In the genomic region with DNA sequence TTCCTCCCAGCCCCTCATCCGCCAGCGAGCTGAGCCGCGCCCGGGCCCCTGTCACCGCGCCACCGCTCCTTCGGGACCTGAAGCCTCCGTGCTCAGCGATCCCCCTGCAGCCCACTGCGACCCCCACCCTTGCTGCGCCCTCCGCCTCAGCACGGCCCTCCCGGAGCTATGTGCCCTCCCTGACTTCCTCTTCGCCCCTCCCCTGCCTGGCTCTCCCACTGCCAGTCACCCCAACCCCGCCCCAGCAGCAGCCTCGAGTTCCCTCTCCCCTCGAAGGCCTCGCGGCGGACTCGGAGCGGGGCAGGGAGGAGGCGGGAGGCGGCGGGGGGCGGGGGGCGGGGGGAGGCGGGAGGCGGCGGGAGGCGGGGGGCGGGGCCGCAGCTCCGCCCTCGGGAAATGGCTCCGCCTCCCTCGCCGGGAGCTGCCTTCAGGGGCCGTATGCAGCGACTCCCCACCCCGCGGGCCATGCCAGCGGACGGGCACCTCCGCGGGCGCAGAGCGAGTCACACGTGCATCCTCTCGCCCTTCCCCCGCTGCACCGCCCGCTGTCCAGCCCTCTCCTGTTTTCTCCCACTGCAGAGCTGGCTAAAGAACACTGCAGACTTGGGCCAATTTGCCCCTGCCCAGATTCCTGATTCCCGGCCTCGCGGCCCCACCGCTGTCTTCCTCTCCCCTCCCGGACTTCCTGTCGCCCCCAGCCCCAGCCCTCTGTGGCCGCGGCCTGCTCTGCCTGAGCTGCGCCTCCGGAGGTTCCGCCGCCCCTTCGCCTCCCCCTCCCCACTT, we compare ENCODE assay signal across 8 cellular contexts. TPM values are rescaled to one million over a fixed set of nuclear protein-coding genes. Genes with fewer than 3 reads are reported as not detected.
DNase-seq lines count a peak whose midpoint lies in the region; ATAC-seq, FAIRE-seq and TF ChIP-seq lines count a peak whose summit lies in the region.

No MANE protein-coding gene starts in this region.

- FAIRE-seq in GM12891 (lab: Jason Lieb, UNC), result peak; percentile 93

- no peaks in the 10 kb centered on the region for H3K9me3 Mint-ChIP-seq in activated B cell treated with CpG ODN at 0.5 μM for 24 hours

- no peaks in the 10 kb centered on the region for H3K9me3 ChIP-seq in spleen

- peak overlapping the region; percentile 84 for H3K4me3 Mint-ChIP-seq in activated B cell treated with CpG ODN at 0.5 μM for 24 hours

- WGBS in spleen, 5 donors, result 1 to 7% (median 2%) methylated on average over 35 to 69 of the region's 69 CpGs

- H3K27ac ChIP-seq in spleen, result peak overlapping the region; percentile 49 to 92 (median 86)

- no peaks in the 10 kb centered on the region for H3K27me3 ChIP-seq in spleen (replicated peaks in 1 of 7)

- no peaks in the 10 kb centered on the region for H3K27me3 Mint-ChIP-seq in activated B cell treated with CpG ODN at 0.5 μM for 24 hours

- H3K36me3 ChIP-seq in spleen, result no peaks in the 10 kb centered on the region

- TF ChIP-seq POLR2A in GM12891 (IDR thresholded peaks at IDR 0.05; ENCODE audit: low read depth, low read length) (no peak), spleen (IDR thresholded peaks at IDR 0.05) (peak in 1 of 3 donors; percentile 44)

- H3K4me1 Mint-ChIP-seq in activated B cell treated with CpG ODN at 0.5 μM for 24 hours, result peaks cover 18% of the 10 kb centered on the region

- DNase-seq in GM12891 (ENCODE audit: insufficient read length, low spot score) (peak; percentile 82), NCI-H2196 (lab: John Stamatoyannopoulos, UW; ENCODE audit: unreplicated experiment) (peak; percentile 76), activated B cell treated with CpG ODN at 0.5 μM for 24 hours (peak; percentile 75), cardiac fibroblast (ENCODE audit: low read depth in 2 of 2) (peak; percentile 91 to 92), islet precursor cell (peak; percentile 95), spleen (peak; percentile 96)

- peaks cover 0 to 37% (median 12%) of the 10 kb centered on the region in 6 donors for H3K4me1 ChIP-seq in spleen

- peak overlapping the region; percentile 84 for H3K27ac Mint-ChIP-seq in activated B cell treated with CpG ODN at 0.5 μM for 24 hours

- H3K4me3 ChIP-seq in cardiac fibroblast (replicated peaks in 1 of 2; ENCODE audit: low read depth in 2 of 2, low read length in 2 of 2) (peak overlapping the region; percentile 48 to 59), spleen (peak overlapping the region in 7 of 8 donors; percentile 34 to 74 (median 53))

- TF ChIP-seq CTCF in activated B cell treated with CpG ODN at 0.5 μM for 24 hours (IDR thresholded peaks at IDR 0.05), result no peak
- no peak for TF ChIP-seq CTCF in cardiac fibroblast (IDR thresholded peaks at IDR 0.05; ENCODE audit: low read depth, low read length)
- TF ChIP-seq CTCF in spleen (IDR thresholded peaks at IDR 0.05 in 8 of 11, conservative IDR thresholded peaks at IDR 0.05 in 3 of 11), result peak in 1 of 11 experiments; percentile 15

- ATAC-seq in HG03097 (IDR thresholded peaks at IDR 0.05; ENCODE audit: low FRiP score, unreplicated experiment), result peak; percentile 66
- peak; percentile 93 for ATAC-seq in activated B cell treated with CpG ODN at 0.5 μM for 24 hours (ENCODE audit: low read depth)
- no peak for ATAC-seq in GM21528 (IDR thresholded peaks at IDR 0.05; ENCODE audit: low FRiP score, unreplicated experiment)

- CTCF ChIA-PET in activated B cell treated with CpG ODN at 0.5 μM for 24 hours (lab: Charles Lee), result interaction anchor here (0.9 to 3.6 kb wide), 4 partner anchors 8 to 278 kb away, joined by 3 to 25 read pairs (median 6); no protein-coding TSS in a partner anchor

- H3K36me3 Mint-ChIP-seq in activated B cell treated with CpG ODN at 0.5 μM for 24 hours (ENCODE audit: low read depth), result no peaks in the 10 kb centered on the region

- intact Hi-C loops in activated B cell treated with CpG ODN at 0.5 μM for 24 hours (cut with micrococcal nuclease), result loop anchor here (1.0 kb wide), 2 partner anchors 30 to 343 kb away; a partner anchor contains a TSS
- intact Hi-C loops in spleen (cut with DNase I; ENCODE audit: low total_unique reads), result no loop called here

- POLR2A ChIA-PET in activated B cell treated with CpG ODN at 0.5 μM for 24 hours (lab: Charles Lee), result interaction anchor here (0.7 to 2.9 kb wide), 7 partner anchors 9 to 343 kb away, joined by 3 to 29 read pairs (median 4); a partner anchor contains a TSS

TF ChIP-seq in GM12891, 5 proteins besides CTCF, POLR2A, EP300 and RAD21:
- TF ChIP-seq TAF1 (IDR thresholded peaks at IDR 0.05; ENCODE audit: low read depth, low read length) (no peak), PAX5 (IDR thresholded peaks at IDR 0.05; ENCODE audit: insufficient read depth, low read length, severe bottlenecking) (no peak), POLR2AphosphoS5 (IDR thresholded peaks at IDR 0.05; ENCODE audit: low read depth, low read length) (no peak), SPI1 (IDR thresholded peaks at IDR 0.05; ENCODE audit: low read depth, low read length) (no peak), POU2F2 (IDR thresholded peaks at IDR 0.05; ENCODE audit: low read depth, low read length) (no peak)

RNA-seq across cellular contexts. Expression of a gene that starts 29.1 kb away (rescaled TPM):
- polyA plus RNA-seq in GM12891 (2012; ENCODE audit: low read depth, missing spikeins), result 26.5 TPM
- total RNA-seq in activated B cell treated with CpG ODN at 0.5 μM for 24 hours (43.0 and 43.1 TPM in 2 replicates), spleen (10 to 100 TPM; 34.8 to 43.7 (median 39.9) TPM)
- polyA plus RNA-seq in spleen, result 10 to 100 TPM; 12.9 to 19.5 (median 15.7) TPM

RNA-seq across cellular contexts. Expression of a gene that starts 32.7 kb away (rescaled TPM):
- 6.7 TPM for polyA plus RNA-seq in GM12891 (2012; ENCODE audit: low read depth, missing spikeins)
- total RNA-seq in activated B cell treated with CpG ODN at 0.5 μM for 24 hours (0.69 and 1.0 TPM in 2 replicates), spleen (1 to 10 TPM; 3.9 to 8.7 (median 5.0) TPM)
- polyA plus RNA-seq in spleen, result 1 to 10 TPM; 1.1 to 1.8 (median 1.7) TPM
